ENCODE assay signal across 9 cellular contexts in genomic region chr15:31435891-31436628, GRCh38.
DNase-seq lines count a peak whose midpoint lies in the region; ATAC-seq lines count a peak whose summit lies in the region.
"Had no signal": no experiment of that assay in that cellular context is flagged by ENCODE, and none has a peak within 500 bp of the region (broad histone marks: within the 10 kb centered on the region; RNA-seq: fewer than 3 reads in every experiment).

No MANE protein-coding gene starts in this region.

- CTCF ChIA-PET in activated CD4-positive, alpha-beta memory T cell treated with anti-CD3 and anti-CD28 coated beads, Interleukin-2, amount 10 ng/mL, durations not matched to agents 7 days and 5 days (lab: Charles Lee): interaction anchor here (0.6 to 12.9 kb wide), 18 partner anchors 8 to 448 kb away, joined by 3 to 162 read pairs (median 8); partner anchors contain the start of gene KLF13

- no peaks in the 10 kb centered on the region for H3K9me3 Mint-ChIP-seq in activated CD4-positive, alpha-beta memory T cell treated with anti-CD3 and anti-CD28 coated beads, Interleukin-2, amount 10 ng/mL, durations not matched to agents 7 days and 5 days
- H3K9me3 Mint-ChIP-seq: mesothelial cell of epicardium had no signal

- no peaks in the 10 kb centered on the region for H3K36me3 Mint-ChIP-seq in activated CD4-positive, alpha-beta memory T cell treated with anti-CD3 and anti-CD28 coated beads, Interleukin-2, amount 10 ng/mL, durations not matched to agents 7 days and 5 days (ENCODE audit: low read depth)
- H3K36me3 Mint-ChIP-seq: mesothelial cell of epicardium had no signal

- H3K27ac Mint-ChIP-seq in activated CD4-positive, alpha-beta memory T cell treated with anti-CD3 and anti-CD28 coated beads, Interleukin-2, amount 10 ng/mL, durations not matched to agents 7 days and 5 days: peak overlapping the region; percentile 100
- H3K27ac Mint-ChIP-seq: mesothelial cell of epicardium had no signal

- peak overlapping the region; percentile 75 for H3K4me3 Mint-ChIP-seq in activated CD4-positive, alpha-beta memory T cell treated with anti-CD3 and anti-CD28 coated beads, Interleukin-2, amount 10 ng/mL, durations not matched to agents 7 days and 5 days
- H3K4me3 Mint-ChIP-seq: mesothelial cell of epicardium had no signal

- DNase-seq in HPDE6-E6E7 (ENCODE audit: extremely low spot score) (peak; percentile 20), left ventricle myocardium superior (peak; percentile 34), retina (no peak), NCI-H2107 treated with DMSO at 0.1 percent for 48 hours (lab: John Stamatoyannopoulos, UW; ENCODE audit: unreplicated experiment) (no peak), mucosa of gallbladder (ENCODE audit: low spot score) (no peak)
- DNase-seq in activated CD4-positive, alpha-beta memory T cell treated with anti-CD3 and anti-CD28 coated beads, Interleukin-2, amount 10 ng/mL, durations not matched to agents 7 days and 5 days: peak; percentile 50
- peak; percentile 34 to 44 for DNase-seq in stimulated activated CD8-positive, alpha-beta memory T cell treated with anti-CD3 and anti-CD28 coated beads, Interleukin-7, amount 100 ng/mL, for 4 hours (ENCODE audit: low read depth in 2 of 2)

- peaks cover 79% of the 10 kb centered on the region for H3K4me1 Mint-ChIP-seq in activated CD4-positive, alpha-beta memory T cell treated with anti-CD3 and anti-CD28 coated beads, Interleukin-2, amount 10 ng/mL, durations not matched to agents 7 days and 5 days

- H3K27me3 Mint-ChIP-seq in activated CD4-positive, alpha-beta memory T cell treated with anti-CD3 and anti-CD28 coated beads, Interleukin-2, amount 10 ng/mL, durations not matched to agents 7 days and 5 days: no peaks in the 10 kb centered on the region

- POLR2A ChIA-PET in activated CD4-positive, alpha-beta memory T cell treated with anti-CD3 and anti-CD28 coated beads, Interleukin-2, amount 10 ng/mL, durations not matched to agents 7 days and 5 days (lab: Charles Lee): interaction anchor here (0.8 to 7.6 kb wide), 35 partner anchors 8 to 234 kb away, joined by 3 to 220 read pairs (median 8); partner anchors contain the start of gene KLF13

- ATAC-seq in left ventricle myocardium superior (peak; percentile 67), HG03159 (IDR thresholded peaks at IDR 0.05; ENCODE audit: unreplicated experiment) (no peak)

- intact Hi-C loops in left ventricle myocardium superior (cut with micrococcal nuclease): no loop called here

Comparison
In these comparisons a context has a peak if more than half of its experiments do, and no peak if none do; other contexts are left out.
1. DNase-seq: peak in HPDE6-E6E7 (single experiment), activated CD4-positive, alpha-beta memory T cell treated with anti-CD3 and anti-CD28 coated beads, Interleukin-2, amount 10 ng/mL, durations not matched to agents 7 days and 5 days (single experiment), left ventricle myocardium superior (single experiment) and stimulated activated CD8-positive, alpha-beta memory T cell treated with anti-CD3 and anti-CD28 coated beads, Interleukin-7, amount 100 ng/mL, for 4 hours (2 of 2); none in retina (single experiment), NCI-H2107 treated with DMSO at 0.1 percent for 48 hours (single experiment) and mucosa of gallbladder (single experiment).